Comparison of ENCODE assay signal across 18 cellular contexts in the genomic region with DNA sequence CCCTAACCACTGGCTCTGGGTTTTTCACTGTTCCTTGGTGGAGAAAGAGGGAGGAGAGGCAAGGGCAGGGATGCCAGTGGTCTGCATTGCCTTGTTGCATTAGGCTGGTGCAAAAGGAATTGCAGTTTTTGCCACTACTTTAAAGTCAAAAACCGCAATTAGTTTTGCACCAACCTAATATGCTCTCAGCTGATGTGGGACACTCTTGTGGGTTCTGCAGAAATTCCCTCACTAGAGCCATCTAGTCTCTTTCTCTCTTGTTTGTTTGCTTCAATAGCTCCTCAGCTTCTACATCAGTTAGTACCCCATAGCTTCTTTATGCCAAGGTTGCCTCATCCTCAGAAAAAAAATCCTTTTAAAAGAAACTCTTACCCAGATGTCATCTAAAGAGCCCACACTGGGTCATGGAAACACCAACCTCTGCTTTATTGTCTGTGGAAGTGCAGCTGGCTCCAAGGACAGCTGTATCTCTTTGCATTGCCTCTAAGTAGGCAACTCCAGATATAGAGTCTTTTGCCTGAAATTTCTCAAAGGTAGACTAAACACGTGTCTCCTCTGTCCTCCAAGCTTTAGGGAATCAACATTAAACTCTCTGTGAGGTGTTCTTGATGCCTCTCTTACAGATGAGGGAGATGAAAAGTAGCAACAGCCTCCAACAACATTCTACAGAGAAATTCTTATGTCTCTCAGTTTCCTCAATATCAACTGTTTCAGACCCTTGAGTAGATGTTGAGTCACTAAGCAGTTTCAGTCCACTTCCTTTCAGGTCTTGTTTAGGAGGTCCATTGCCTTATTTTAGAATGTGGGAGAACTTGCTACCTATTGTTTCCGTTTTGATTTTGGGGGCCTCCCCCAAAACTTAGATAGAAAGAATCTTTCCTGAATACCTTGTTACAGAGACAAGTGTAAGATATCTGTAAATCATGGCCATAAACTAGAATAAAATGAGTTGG.
DNase-seq lines count a peak whose midpoint lies in the region; ATAC-seq, FAIRE-seq and TF ChIP-seq lines count a peak whose summit lies in the region.
"Had no signal": no experiment of that assay in that cellular context is flagged by ENCODE, and none has a peak within 500 bp of the region (broad histone marks: within the 10 kb centered on the region; RNA-seq: fewer than 3 reads in every experiment).

No MANE protein-coding gene starts in this region.

- peaks cover 2% of the 10 kb centered on the region for H3K27me3 Mint-ChIP-seq in activated naive CD8-positive, alpha-beta T cell treated with anti-CD3 and anti-CD28 coated beads, Interleukin-2, amount 50 U/mL, for 24 hours
- H3K27me3 Mint-ChIP-seq in activated naive CD8-positive, alpha-beta T cell treated with anti-CD3 and anti-CD28 coated beads for 36 hours, result peaks cover 13% of the 10 kb centered on the region
- H3K27me3 Mint-ChIP-seq: central memory CD8-positive, alpha-beta T cell had no signal

- TF ChIP-seq POLR2A in H54 (IDR thresholded peaks at IDR 0.05; ENCODE audit: low read depth, low read length), result no peak

- peaks cover 12% of the 10 kb centered on the region for H3K4me1 Mint-ChIP-seq in activated naive CD8-positive, alpha-beta T cell treated with anti-CD3 and anti-CD28 coated beads, Interleukin-2, amount 50 U/mL, for 24 hours
- H3K4me1 Mint-ChIP-seq in activated naive CD8-positive, alpha-beta T cell treated with anti-CD3 and anti-CD28 coated beads for 36 hours, result peaks cover 12% of the 10 kb centered on the region
- H3K4me1 Mint-ChIP-seq: central memory CD8-positive, alpha-beta T cell had no signal

- no peak for DNase-seq in activated naive CD8-positive, alpha-beta T cell treated with anti-CD3 and anti-CD28 coated beads, Interleukin-2, amount 50 U/mL, for 24 hours
- no peak for DNase-seq in activated naive CD8-positive, alpha-beta T cell treated with anti-CD3 and anti-CD28 coated beads for 36 hours
- DNase-seq in H54 (ENCODE audit: insufficient read length, low spot score) (no peak), HK-2 (ENCODE audit: unreplicated experiment) (no peak), NCI-H2196 (lab: John Stamatoyannopoulos, UW; ENCODE audit: unreplicated experiment) (no peak), NCI-H1105 (lab: John Stamatoyannopoulos, UW) (no peak)
- DNase-seq: activated CD8-positive, alpha-beta memory T cell treated with anti-CD3 and anti-CD28 coated beads, Interleukin-2, amount 50 U/mL, for 4 hours; H7; heart right ventricle; NCI-H2107; stimulated activated CD4-positive, alpha-beta T cell treated with anti-CD3 and anti-CD28 coated beads, Interleukin-12 subunit alpha, Interleukin-12 subunit beta, amount 100 ng/mL, for 4 hours; SW 1271; tibial artery had no signal

- H3K36me3 Mint-ChIP-seq in activated naive CD8-positive, alpha-beta T cell treated with anti-CD3 and anti-CD28 coated beads, Interleukin-2, amount 50 U/mL, for 24 hours (ENCODE audit: low read depth), result no peaks in the 10 kb centered on the region
- H3K36me3 Mint-ChIP-seq in activated naive CD8-positive, alpha-beta T cell treated with anti-CD3 and anti-CD28 coated beads for 36 hours, result no peaks in the 10 kb centered on the region
- H3K36me3 Mint-ChIP-seq: activated naive CD8-positive, alpha-beta T cell had no signal

- no peak overlapping the region for H3K4me3 Mint-ChIP-seq in activated naive CD8-positive, alpha-beta T cell treated with anti-CD3 and anti-CD28 coated beads, Interleukin-2, amount 50 U/mL, for 24 hours
- no peak overlapping the region for H3K4me3 Mint-ChIP-seq in activated naive CD8-positive, alpha-beta T cell treated with anti-CD3 and anti-CD28 coated beads for 36 hours
- H3K4me3 Mint-ChIP-seq: activated naive CD8-positive, alpha-beta T cell; central memory CD8-positive, alpha-beta T cell had no signal

- no peak for FAIRE-seq in H54 (lab: Jason Lieb, UNC)
- FAIRE-seq: A549 had no signal

- no peaks in the 10 kb centered on the region for H3K9me3 Mint-ChIP-seq in activated naive CD8-positive, alpha-beta T cell treated with anti-CD3 and anti-CD28 coated beads, Interleukin-2, amount 50 U/mL, for 24 hours
- peaks cover 1% of the 10 kb centered on the region for H3K9me3 Mint-ChIP-seq in activated naive CD8-positive, alpha-beta T cell treated with anti-CD3 and anti-CD28 coated beads for 36 hours

- ATAC-seq in activated naive CD8-positive, alpha-beta T cell treated with anti-CD3 and anti-CD28 coated beads, Interleukin-2, amount 50 U/mL, for 24 hours, result peak; percentile 46
- ATAC-seq in GM21528 (IDR thresholded peaks at IDR 0.05; ENCODE audit: low FRiP score, unreplicated experiment) (peak; percentile 84), HG03159 (IDR thresholded peaks at IDR 0.05; ENCODE audit: unreplicated experiment) (peak; percentile 64)
- ATAC-seq: A549, heart right ventricle had no signal

- H3K27ac Mint-ChIP-seq in activated naive CD8-positive, alpha-beta T cell treated with anti-CD3 and anti-CD28 coated beads, Interleukin-2, amount 50 U/mL, for 24 hours, result no peak overlapping the region
- H3K27ac Mint-ChIP-seq in activated naive CD8-positive, alpha-beta T cell treated with anti-CD3 and anti-CD28 coated beads for 36 hours, result no peak overlapping the region
- H3K27ac Mint-ChIP-seq: activated naive CD8-positive, alpha-beta T cell had no signal
